In the genomic region with DNA sequence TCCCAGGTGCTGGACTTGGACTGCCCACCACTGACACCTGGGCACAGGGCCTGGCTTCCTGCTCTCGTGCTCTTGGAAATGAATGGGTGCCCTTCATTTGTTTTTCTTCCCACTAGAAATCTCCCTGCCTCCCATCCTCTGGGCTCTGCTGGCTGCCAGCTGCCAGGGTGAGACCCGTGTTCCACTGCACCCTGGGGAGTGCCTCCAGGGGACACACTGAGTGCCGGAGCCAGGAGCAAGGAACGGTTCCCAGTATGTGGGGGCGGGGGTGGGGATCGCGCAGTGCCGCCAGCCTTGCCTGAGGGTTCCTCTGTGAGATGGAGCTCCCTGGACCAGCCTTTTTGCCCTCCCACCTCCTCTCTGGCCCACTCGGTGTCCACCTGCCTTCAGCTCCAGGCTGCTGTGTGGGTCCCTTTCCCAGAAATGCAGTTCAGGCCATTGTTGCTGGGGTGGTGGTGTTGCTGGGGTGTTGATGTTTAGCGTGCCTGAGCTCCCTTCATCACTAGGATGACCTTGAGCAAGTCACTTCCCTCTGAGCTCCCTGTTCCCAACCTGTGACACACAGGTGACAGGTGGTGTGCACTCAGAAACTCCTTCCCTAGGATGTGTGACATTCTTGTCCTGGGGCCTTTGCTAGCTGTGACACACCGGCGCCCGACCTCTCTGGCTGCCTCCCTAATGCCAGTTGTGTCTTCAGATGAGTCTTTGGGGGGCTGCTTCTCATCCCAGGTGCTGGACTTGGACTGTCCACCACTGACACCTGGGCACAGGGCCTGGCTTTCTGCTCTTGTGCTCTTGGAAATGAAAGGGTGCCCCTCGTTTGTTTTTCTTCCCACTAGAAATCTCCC, we compare ENCODE assay signal across 1 cellular context.
TF ChIP-seq lines count a peak whose summit lies in the region.

No MANE protein-coding gene starts in this region.

TF ChIP-seq in WTC11, 78 proteins besides CTCF, POLR2A, EP300 and RAD21 (continued from another document):
- TF ChIP-seq, protein P1, sequence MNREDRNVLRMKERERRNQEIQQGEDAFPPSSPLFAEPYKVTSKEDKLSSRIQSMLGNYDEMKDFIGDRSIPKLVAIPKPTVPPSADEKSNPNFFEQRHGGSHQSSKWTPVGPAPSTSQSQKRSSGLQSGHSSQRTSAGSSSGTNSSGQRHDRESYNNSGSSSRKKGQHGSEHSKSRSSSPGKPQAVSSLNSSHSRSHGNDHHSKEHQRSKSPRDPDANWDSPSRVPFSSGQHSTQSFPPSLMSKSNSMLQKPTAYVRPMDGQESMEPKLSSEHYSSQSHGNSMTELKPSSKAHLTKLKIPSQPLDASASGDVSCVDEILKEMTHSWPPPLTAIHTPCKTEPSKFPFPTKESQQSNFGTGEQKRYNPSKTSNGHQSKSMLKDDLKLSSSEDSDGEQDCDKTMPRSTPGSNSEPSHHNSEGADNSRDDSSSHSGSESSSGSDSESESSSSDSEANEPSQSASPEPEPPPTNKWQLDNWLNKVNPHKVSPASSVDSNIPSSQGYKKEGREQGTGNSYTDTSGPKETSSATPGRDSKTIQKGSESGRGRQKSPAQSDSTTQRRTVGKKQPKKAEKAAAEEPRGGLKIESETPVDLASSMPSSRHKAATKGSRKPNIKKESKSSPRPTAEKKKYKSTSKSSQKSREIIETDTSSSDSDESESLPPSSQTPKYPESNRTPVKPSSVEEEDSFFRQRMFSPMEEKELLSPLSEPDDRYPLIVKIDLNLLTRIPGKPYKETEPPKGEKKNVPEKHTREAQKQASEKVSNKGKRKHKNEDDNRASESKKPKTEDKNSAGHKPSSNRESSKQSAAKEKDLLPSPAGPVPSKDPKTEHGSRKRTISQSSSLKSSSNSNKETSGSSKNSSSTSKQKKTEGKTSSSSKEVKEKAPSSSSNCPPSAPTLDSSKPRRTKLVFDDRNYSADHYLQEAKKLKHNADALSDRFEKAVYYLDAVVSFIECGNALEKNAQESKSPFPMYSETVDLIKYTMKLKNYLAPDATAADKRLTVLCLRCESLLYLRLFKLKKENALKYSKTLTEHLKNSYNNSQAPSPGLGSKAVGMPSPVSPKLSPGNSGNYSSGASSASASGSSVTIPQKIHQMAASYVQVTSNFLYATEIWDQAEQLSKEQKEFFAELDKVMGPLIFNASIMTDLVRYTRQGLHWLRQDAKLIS (CRISPR knock-in tag; IDR thresholded peaks at IDR 0.05; ENCODE audit: borderline replicate concordance) = no peak
- no peak for TF ChIP-seq FOXJ3 (CRISPR knock-in tag; IDR thresholded peaks at IDR 0.05; ENCODE audit: borderline replicate concordance)
- no peak for TF ChIP-seq ZNF263 (CRISPR knock-in tag; IDR thresholded peaks at IDR 0.05; ENCODE audit: low read depth)
- TF ChIP-seq, protein P2, sequence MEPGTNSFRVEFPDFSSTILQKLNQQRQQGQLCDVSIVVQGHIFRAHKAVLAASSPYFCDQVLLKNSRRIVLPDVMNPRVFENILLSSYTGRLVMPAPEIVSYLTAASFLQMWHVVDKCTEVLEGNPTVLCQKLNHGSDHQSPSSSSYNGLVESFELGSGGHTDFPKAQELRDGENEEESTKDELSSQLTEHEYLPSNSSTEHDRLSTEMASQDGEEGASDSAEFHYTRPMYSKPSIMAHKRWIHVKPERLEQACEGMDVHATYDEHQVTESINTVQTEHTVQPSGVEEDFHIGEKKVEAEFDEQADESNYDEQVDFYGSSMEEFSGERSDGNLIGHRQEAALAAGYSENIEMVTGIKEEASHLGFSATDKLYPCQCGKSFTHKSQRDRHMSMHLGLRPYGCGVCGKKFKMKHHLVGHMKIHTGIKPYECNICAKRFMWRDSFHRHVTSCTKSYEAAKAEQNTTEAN (CRISPR knock-in tag; IDR thresholded peaks at IDR 0.05) = no peak
- no peak for TF ChIP-seq SP1 (CRISPR knock-in tag; conservative IDR thresholded peaks at IDR 0.05)
- TF ChIP-seq, protein P3, sequence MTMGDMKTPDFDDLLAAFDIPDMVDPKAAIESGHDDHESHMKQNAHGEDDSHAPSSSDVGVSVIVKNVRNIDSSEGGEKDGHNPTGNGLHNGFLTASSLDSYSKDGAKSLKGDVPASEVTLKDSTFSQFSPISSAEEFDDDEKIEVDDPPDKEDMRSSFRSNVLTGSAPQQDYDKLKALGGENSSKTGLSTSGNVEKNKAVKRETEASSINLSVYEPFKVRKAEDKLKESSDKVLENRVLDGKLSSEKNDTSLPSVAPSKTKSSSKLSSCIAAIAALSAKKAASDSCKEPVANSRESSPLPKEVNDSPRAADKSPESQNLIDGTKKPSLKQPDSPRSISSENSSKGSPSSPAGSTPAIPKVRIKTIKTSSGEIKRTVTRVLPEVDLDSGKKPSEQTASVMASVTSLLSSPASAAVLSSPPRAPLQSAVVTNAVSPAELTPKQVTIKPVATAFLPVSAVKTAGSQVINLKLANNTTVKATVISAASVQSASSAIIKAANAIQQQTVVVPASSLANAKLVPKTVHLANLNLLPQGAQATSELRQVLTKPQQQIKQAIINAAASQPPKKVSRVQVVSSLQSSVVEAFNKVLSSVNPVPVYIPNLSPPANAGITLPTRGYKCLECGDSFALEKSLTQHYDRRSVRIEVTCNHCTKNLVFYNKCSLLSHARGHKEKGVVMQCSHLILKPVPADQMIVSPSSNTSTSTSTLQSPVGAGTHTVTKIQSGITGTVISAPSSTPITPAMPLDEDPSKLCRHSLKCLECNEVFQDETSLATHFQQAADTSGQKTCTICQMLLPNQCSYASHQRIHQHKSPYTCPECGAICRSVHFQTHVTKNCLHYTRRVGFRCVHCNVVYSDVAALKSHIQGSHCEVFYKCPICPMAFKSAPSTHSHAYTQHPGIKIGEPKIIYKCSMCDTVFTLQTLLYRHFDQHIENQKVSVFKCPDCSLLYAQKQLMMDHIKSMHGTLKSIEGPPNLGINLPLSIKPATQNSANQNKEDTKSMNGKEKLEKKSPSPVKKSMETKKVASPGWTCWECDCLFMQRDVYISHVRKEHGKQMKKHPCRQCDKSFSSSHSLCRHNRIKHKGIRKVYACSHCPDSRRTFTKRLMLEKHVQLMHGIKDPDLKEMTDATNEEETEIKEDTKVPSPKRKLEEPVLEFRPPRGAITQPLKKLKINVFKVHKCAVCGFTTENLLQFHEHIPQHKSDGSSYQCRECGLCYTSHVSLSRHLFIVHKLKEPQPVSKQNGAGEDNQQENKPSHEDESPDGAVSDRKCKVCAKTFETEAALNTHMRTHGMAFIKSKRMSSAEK (CRISPR knock-in tag; IDR thresholded peaks at IDR 0.05; ENCODE audit: borderline replicate concordance) = no peak
- TF ChIP-seq, protein P4, sequence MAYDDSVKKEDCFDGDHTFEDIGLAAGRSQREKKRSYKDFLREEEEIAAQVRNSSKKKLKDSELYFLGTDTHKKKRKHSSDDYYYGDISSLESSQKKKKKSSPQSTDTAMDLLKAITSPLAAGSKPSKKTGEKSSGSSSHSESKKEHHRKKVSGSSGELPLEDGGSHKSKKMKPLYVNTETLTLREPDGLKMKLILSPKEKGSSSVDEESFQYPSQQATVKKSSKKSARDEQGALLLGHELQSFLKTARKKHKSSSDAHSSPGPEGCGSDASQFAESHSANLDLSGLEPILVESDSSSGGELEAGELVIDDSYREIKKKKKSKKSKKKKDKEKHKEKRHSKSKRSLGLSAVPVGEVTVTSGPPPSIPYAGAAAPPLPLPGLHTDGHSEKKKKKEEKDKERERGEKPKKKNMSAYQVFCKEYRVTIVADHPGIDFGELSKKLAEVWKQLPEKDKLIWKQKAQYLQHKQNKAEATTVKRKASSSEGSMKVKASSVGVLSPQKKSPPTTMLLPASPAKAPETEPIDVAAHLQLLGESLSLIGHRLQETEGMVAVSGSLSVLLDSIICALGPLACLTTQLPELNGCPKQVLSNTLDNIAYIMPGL (CRISPR knock-in tag; IDR thresholded peaks at IDR 0.05) = no peak
- TF ChIP-seq MXD4 (CRISPR knock-in tag; IDR thresholded peaks at IDR 0.05; ENCODE audit: borderline replicate concordance) = no peak
- TF ChIP-seq, protein P5, sequence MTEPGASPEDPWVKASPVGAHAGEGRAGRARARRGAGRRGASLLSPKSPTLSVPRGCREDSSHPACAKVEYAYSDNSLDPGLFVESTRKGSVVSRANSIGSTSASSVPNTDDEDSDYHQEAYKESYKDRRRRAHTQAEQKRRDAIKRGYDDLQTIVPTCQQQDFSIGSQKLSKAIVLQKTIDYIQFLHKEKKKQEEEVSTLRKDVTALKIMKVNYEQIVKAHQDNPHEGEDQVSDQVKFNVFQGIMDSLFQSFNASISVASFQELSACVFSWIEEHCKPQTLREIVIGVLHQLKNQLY (CRISPR knock-in tag; IDR thresholded peaks at IDR 0.05) = no peak
- no peak for TF ChIP-seq RELA (CRISPR knock-in tag; IDR thresholded peaks at IDR 0.05; ENCODE audit: borderline replicate concordance)
- no peak for TF ChIP-seq MYBL2 (CRISPR knock-in tag; IDR thresholded peaks at IDR 0.05)
- TF ChIP-seq JAZF1 (CRISPR knock-in tag; IDR thresholded peaks at IDR 0.05) = no peak
- no peak for TF ChIP-seq ELF4 (CRISPR knock-in tag; IDR thresholded peaks at IDR 0.05; ENCODE audit: low read depth)
TF ChIP-seq in WTC11: peak in this region for 0.
